In genomic region chr5:181212080-181212479, GRCh38 we compare ENCODE assay signal across 32 cellular contexts.
"Had no signal": no experiment of that assay in that cellular context is flagged by ENCODE, and none has a peak within 500 bp of the region (broad histone marks: within the 10 kb centered on the region; RNA-seq: fewer than 3 reads in every experiment).

No MANE protein-coding gene starts in this region.

- H3K4me3 Mint-ChIP-seq: activated B cell treated with CpG ODN at 0.5 μM for 24 hours; activated CD4-positive, alpha-beta memory T cell treated with anti-CD3 and anti-CD28 coated beads for 36 hours had no signal

- H3K27ac Mint-ChIP-seq: activated B cell treated with CpG ODN at 0.5 μM for 24 hours; activated CD4-positive, alpha-beta memory T cell treated with anti-CD3 and anti-CD28 coated beads for 36 hours had no signal

- H3K9me3 Mint-ChIP-seq: activated B cell treated with CpG ODN at 0.5 μM for 24 hours; activated CD4-positive, alpha-beta memory T cell treated with anti-CD3 and anti-CD28 coated beads for 36 hours had no signal

- H3K27me3 ChIP-seq: adrenal gland, body of pancreas, breast epithelium, Peyer's patch had no signal

- H3K27ac ChIP-seq: adrenal gland, breast epithelium, Peyer's patch had no signal

- H3K36me3 ChIP-seq: adrenal gland, breast epithelium, Peyer's patch had no signal

- H3K9me3 ChIP-seq: adrenal gland, breast epithelium, Peyer's patch had no signal

- ATAC-seq: body of pancreas, PC-3 had no signal

- H3K4me3 ChIP-seq: adrenal gland, body of pancreas, breast epithelium, Peyer's patch had no signal

- DNase-seq: activated B cell treated with CpG ODN at 0.5 μM for 24 hours; activated CD4-positive, alpha-beta memory T cell treated with anti-CD3 and anti-CD28 coated beads for 36 hours; activated CD4-positive, alpha-beta T cell treated with anti-CD3 and anti-CD28 coated beads for 4 hours; activated CD4-positive, alpha-beta T cell treated with anti-CD3 and anti-CD28 coated beads, Interleukin-2, amount 50 U/mL, for 1 hour; activated CD4-positive, CD25-positive, alpha-beta regulatory T cell treated with anti-CD3 and anti-CD28 coated beads, Interleukin-2, amount 50 U/mL, for 72 hours; activated CD8-positive, alpha-beta memory T cell treated with anti-CD3 and anti-CD28 coated beads, Interleukin-2, amount 50 U/mL, for 48 hours; activated effector memory CD4-positive, alpha-beta T cell treated with Interleukin-2 at 50 U/mL for 16 hours; activated naive CD4-positive, alpha-beta T cell treated with anti-CD3 and anti-CD28 coated beads, Interleukin-2, amount 50 U/mL, for 16 hours; activated T-cell treated with anti-CD3 and anti-CD28 coated beads, Interleukin-2, amount 50 U/mL, for 48 hours; adrenal gland; body of pancreas; caudate nucleus; Karpas-422; KBM-7; NCI-H1048; NCI-H1105 treated with DMSO at 0.1 percent for 48 hours; NCI-H1436; NCI-H1694; NCI-H1930; NCI-H2081 treated with DMSO at 0.1 percent for 48 hours; NCI-H226; NCI-H446 treated with DMSO at 0.1 percent for 48 hours; NCI-H524; NCI-H69; PC-3; Peyer's patch; RPMI8226; SW 1271; T-helper 1 cell; T-helper 2 cell; T-helper 9 cell had no signal
